Comparison of ENCODE assay signal across 11 cellular contexts in the genomic region with DNA sequence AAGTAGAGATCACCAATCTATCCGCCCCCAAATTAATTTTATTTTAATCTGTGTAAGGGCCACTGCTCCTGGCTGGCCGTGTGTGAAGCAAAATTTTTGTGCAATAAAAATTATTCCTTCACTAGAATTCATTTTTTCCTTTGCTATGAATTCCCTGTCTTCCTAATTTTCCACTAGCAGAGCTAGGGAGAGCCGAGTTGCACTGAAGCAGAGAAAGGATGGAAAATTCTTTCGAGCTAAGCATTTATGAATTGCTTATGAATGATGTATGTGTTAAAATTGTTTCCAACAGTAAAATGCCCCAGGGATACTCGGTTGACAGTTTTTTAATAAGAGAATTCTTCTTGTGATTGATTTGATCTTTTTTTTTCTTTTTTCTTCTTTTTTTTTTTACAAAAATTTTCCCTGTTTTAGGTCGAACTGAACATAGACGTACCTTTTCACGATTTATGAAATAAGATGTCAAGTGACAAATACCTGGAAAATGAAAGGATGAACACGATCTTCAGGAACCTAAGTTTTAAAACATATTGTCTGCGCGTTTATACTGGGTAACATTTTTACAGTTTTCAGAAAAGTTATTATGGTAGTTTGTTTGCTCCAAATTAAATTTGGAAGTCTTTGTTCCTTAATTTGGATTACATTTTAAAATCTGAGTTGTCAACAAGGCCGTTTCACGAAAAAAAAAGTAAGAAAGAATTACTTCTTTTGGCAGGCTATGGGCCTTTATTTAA.
DNase-seq lines count a peak whose midpoint lies in the region; ATAC-seq and TF ChIP-seq lines count a peak whose summit lies in the region.
"Had no signal": no experiment of that assay in that cellular context is flagged by ENCODE, and none has a peak within 500 bp of the region (broad histone marks: within the 10 kb centered on the region; RNA-seq: fewer than 3 reads in every experiment).

No MANE protein-coding gene starts in this region.

- H3K27me3 Mint-ChIP-seq in activated T-cell treated with anti-CD3 and anti-CD28 coated beads, Interleukin-2, amount 50 U/mL, for 72 hours (ENCODE audit: low read depth): peaks cover 44% of the 10 kb centered on the region
- H3K27me3 Mint-ChIP-seq in effector memory CD8-positive, alpha-beta T cell: peaks cover 54 to 57% of the 10 kb centered on the region in 2 donors
- peaks cover 35% of the 10 kb centered on the region for H3K27me3 Mint-ChIP-seq in stimulated activated memory B cell treated with anti-CD40 and anti-IgM and Interleukin-4, amounts not matched to agents 10 μg/mL and 1 μg/mL and 100 μg/mL, for 72 hours

- H3K9ac ChIP-seq in OCI-LY3 (ENCODE audit: low read length) (peak overlapping the region; percentile 47; the same call in 1 of the 2 replicates), neuronal stem cell (ENCODE audit: low read depth, low read length, poor library complexity) (no peak overlapping the region)

- H3K27me3 ChIP-seq in OCI-LY3 (ENCODE audit: low read depth, low read length) (peaks cover 21% of the 10 kb centered on the region), neuronal stem cell (ENCODE audit: control insufficient read depth in 3 of 3, insufficient read depth in 3 of 3, low read depth in 1 of 3, low read length in 3 of 3) (peaks cover 14 to 86% (median 35%) of the 10 kb centered on the region in 3 experiments)

- WGBS in neuronal stem cell (ENCODE audit: extremely low coverage in 2 of 2, insufficient read length in 2 of 2, insufficient replicate concordance in 1 of 2), 2 donors: no CpG with 5 or more reads among the region's 13 CpGs

- no peak overlapping the region for H4K91ac ChIP-seq in neuronal stem cell (ENCODE audit: low read depth, low read length, poor library complexity)

- H3K4me1 ChIP-seq in OCI-LY3 (ENCODE audit: low read length) (0 out of 2 replicates have a peak, but pooled peaks cover 6% of the 10 kb centered on the region), neuronal stem cell (ENCODE audit: control insufficient read depth in 2 of 2, insufficient read depth in 1 of 2, low read depth in 1 of 2, low read length in 2 of 2) (peaks cover 0 to 9% of the 10 kb centered on the region in 2 donors)

- no peaks in the 10 kb centered on the region for H3K79me1 ChIP-seq in neuronal stem cell (ENCODE audit: low read depth, low read length)

- H3K27ac Mint-ChIP-seq in activated T-cell treated with anti-CD3 and anti-CD28 coated beads, Interleukin-2, amount 50 U/mL, for 72 hours: peak overlapping the region; percentile 89
- peak overlapping the region in 1 of 2 donors; percentile 84 for H3K27ac Mint-ChIP-seq in effector memory CD8-positive, alpha-beta T cell
- no peak overlapping the region for H3K27ac Mint-ChIP-seq in stimulated activated memory B cell treated with anti-CD40 and anti-IgM and Interleukin-4, amounts not matched to agents 10 μg/mL and 1 μg/mL and 100 μg/mL, for 72 hours
- H3K27ac Mint-ChIP-seq: CD8-positive, alpha-beta T cell had no signal

- H3K27ac ChIP-seq in OCI-LY3 (ENCODE audit: low read length) (no peak overlapping the region), neuronal stem cell (replicated peaks; ENCODE audit: low read length) (no peak overlapping the region)
- H3K27ac ChIP-seq: skin epidermis, tibial artery had no signal

- H3K9me3 Mint-ChIP-seq in activated T-cell treated with anti-CD3 and anti-CD28 coated beads, Interleukin-2, amount 50 U/mL, for 72 hours: peaks cover 0 to 3% of the 10 kb centered on the region in 2 donors
- peaks cover 1 to 10% of the 10 kb centered on the region in 2 donors for H3K9me3 Mint-ChIP-seq in effector memory CD8-positive, alpha-beta T cell
- peaks cover 4% of the 10 kb centered on the region for H3K9me3 Mint-ChIP-seq in stimulated activated memory B cell treated with anti-CD40 and anti-IgM and Interleukin-4, amounts not matched to agents 10 μg/mL and 1 μg/mL and 100 μg/mL, for 72 hours

- TF ChIP-seq CTCF in OCI-LY3 (IDR thresholded peaks at IDR 0.05; ENCODE audit: low read depth, low read length): no peak

- H3K4me3 ChIP-seq in OCI-LY3 (ENCODE audit: low read length): peak overlapping the region; percentile 67
- no peak overlapping the region for H3K4me3 ChIP-seq in neuronal stem cell (ENCODE audit: low read length in 2 of 2)

- peak overlapping the region; percentile 87 to 95 for H3K4me3 Mint-ChIP-seq in activated T-cell treated with anti-CD3 and anti-CD28 coated beads, Interleukin-2, amount 50 U/mL, for 72 hours
- H3K4me3 Mint-ChIP-seq in effector memory CD8-positive, alpha-beta T cell: peak overlapping the region; percentile 67 to 78
- H3K4me3 Mint-ChIP-seq in stimulated activated memory B cell treated with anti-CD40 and anti-IgM and Interleukin-4, amounts not matched to agents 10 μg/mL and 1 μg/mL and 100 μg/mL, for 72 hours: peak overlapping the region; percentile 77

- H3K9me3 ChIP-seq in OCI-LY3 (ENCODE audit: insufficient read depth, low read length) (no peaks in the 10 kb centered on the region), neuronal stem cell (replicated peaks in 1 of 2; ENCODE audit: control insufficient read depth in 2 of 2, insufficient read depth in 1 of 2, low read depth in 1 of 2, low read length in 2 of 2) (peaks cover 0 to 4% of the 10 kb centered on the region in 2 donors)
- H3K9me3 ChIP-seq: tibial artery had no signal

- peak overlapping the region; percentile 68 for H3K4me2 ChIP-seq in OCI-LY3 (ENCODE audit: low read length)
- no peak overlapping the region for H3K4me2 ChIP-seq in neuronal stem cell (ENCODE audit: insufficient read depth, low read length, poor library complexity, severe bottlenecking)

- no peak overlapping the region for H2AK5ac ChIP-seq in neuronal stem cell (ENCODE audit: low read depth, low read length)

- H4K20me1 ChIP-seq in OCI-LY3 (ENCODE audit: insufficient read depth, low read length): no peaks in the 10 kb centered on the region

- H3K36me3 ChIP-seq in OCI-LY3 (replicated peaks; ENCODE audit: low read depth, low read length) (no peaks in the 10 kb centered on the region), neuronal stem cell (replicated peaks in 1 of 2; ENCODE audit: control insufficient read depth in 2 of 2, insufficient read depth in 2 of 2, low read length in 2 of 2) (no peaks in the 10 kb centered on the region)
- H3K36me3 ChIP-seq: tibial artery had no signal

- H3K14ac ChIP-seq in neuronal stem cell (ENCODE audit: low read length): no peak overlapping the region

- no peaks in the 10 kb centered on the region for H3K79me2 ChIP-seq in OCI-LY3 (ENCODE audit: low read length)

- no peak overlapping the region for H3K23ac ChIP-seq in neuronal stem cell (ENCODE audit: low read depth, low read length, poor library complexity)

- H2BK12ac ChIP-seq in neuronal stem cell (ENCODE audit: low read length): no peak overlapping the region

- no peak overlapping the region for H2BK5ac ChIP-seq in neuronal stem cell (ENCODE audit: low read length)

- H3K4me1 Mint-ChIP-seq in activated T-cell treated with anti-CD3 and anti-CD28 coated beads, Interleukin-2, amount 50 U/mL, for 72 hours (ENCODE audit: low read depth): peaks cover 50% of the 10 kb centered on the region
- peaks cover 7 to 10% of the 10 kb centered on the region in 2 donors for H3K4me1 Mint-ChIP-seq in effector memory CD8-positive, alpha-beta T cell (ENCODE audit: low read depth in 2 of 2)
- H3K4me1 Mint-ChIP-seq in stimulated activated memory B cell treated with anti-CD40 and anti-IgM and Interleukin-4, amounts not matched to agents 10 μg/mL and 1 μg/mL and 100 μg/mL, for 72 hours: peaks cover 11% of the 10 kb centered on the region

- no peak overlapping the region for H3K18ac ChIP-seq in neuronal stem cell (ENCODE audit: low read length)

- H2AFZ ChIP-seq in OCI-LY3 (ENCODE audit: low read depth, low read length): peak overlapping the region; percentile 75
- no peak overlapping the region for H2AFZ ChIP-seq in neuronal stem cell (ENCODE audit: low read length)

- no peak overlapping the region for H2BK120ac ChIP-seq in neuronal stem cell (ENCODE audit: low read depth, low read length)

- DNase-seq in activated T-cell treated with anti-CD3 and anti-CD28 coated beads, Interleukin-2, amount 50 U/mL, for 72 hours: no peak
- DNase-seq in activated T-cell treated with anti-CD3 and anti-CD28 coated beads for 4 hours (no peak), neuronal stem cell (ENCODE audit: low spot score) (no peak)
- no peak for DNase-seq in effector memory CD8-positive, alpha-beta T cell

- H4K8ac ChIP-seq in neuronal stem cell (ENCODE audit: low read depth, low read length): no peak overlapping the region

- no peak overlapping the region for H3K4ac ChIP-seq in neuronal stem cell (ENCODE audit: low read length)

- peaks cover 3 to 17% of the 10 kb centered on the region in 2 donors for H3K36me3 Mint-ChIP-seq in activated T-cell treated with anti-CD3 and anti-CD28 coated beads, Interleukin-2, amount 50 U/mL, for 72 hours (ENCODE audit: insufficient read depth in 2 of 2)
- H3K36me3 Mint-ChIP-seq in effector memory CD8-positive, alpha-beta T cell (ENCODE audit: insufficient read depth): peaks cover 50% of the 10 kb centered on the region
- H3K36me3 Mint-ChIP-seq in stimulated activated memory B cell treated with anti-CD40 and anti-IgM and Interleukin-4, amounts not matched to agents 10 μg/mL and 1 μg/mL and 100 μg/mL, for 72 hours: peaks cover 6% of the 10 kb centered on the region

- no peak for ATAC-seq in activated T-cell treated with anti-CD3 and anti-CD28 coated beads, Interleukin-2, amount 50 U/mL, for 72 hours (replicated peaks in 1 of 2)
- no peak for ATAC-seq in effector memory CD8-positive, alpha-beta T cell (replicated peaks)
- ATAC-seq in stimulated activated memory B cell treated with anti-CD40 and anti-IgM and Interleukin-4, amounts not matched to agents 10 μg/mL and 1 μg/mL and 100 μg/mL, for 72 hours: no peak
- ATAC-seq in GM21515 (IDR thresholded peaks at IDR 0.05; ENCODE audit: unreplicated experiment) (no peak), GM19351 (IDR thresholded peaks at IDR 0.05; ENCODE audit: unreplicated experiment) (no peak)

- H2BK15ac ChIP-seq in neuronal stem cell (ENCODE audit: low read length): no peak overlapping the region
